Comparison of ENCODE assay signal across 1 cellular context in genomic region chr1:114352797-114353196, GRCh38.
TF ChIP-seq lines count a peak whose summit lies in the region.

No MANE protein-coding gene starts in this region.

TF ChIP-seq in IMR-90, 13 proteins besides CTCF, POLR2A, EP300 and RAD21 (continued from another document):
- TF ChIP-seq RCOR1 (IDR thresholded peaks at IDR 0.05; ENCODE audit: insufficient replicate concordance, low read length) (no peak), BHLHE40 (IDR thresholded peaks at IDR 0.05; ENCODE audit: low read depth, low read length) (no peak), FOS (IDR thresholded peaks at IDR 0.05; ENCODE audit: low read depth, low read length) (no peak), CEBPB (IDR thresholded peaks at IDR 0.05; ENCODE audit: low read depth, low read length) (no peak), MAFK (IDR thresholded peaks at IDR 0.05; ENCODE audit: low read depth, low read length) (no peak), MXI1 (IDR thresholded peaks at IDR 0.05; ENCODE audit: borderline replicate concordance, low read depth, low read length) (no peak), NFE2L2 (IDR thresholded peaks at IDR 0.05; ENCODE audit: low read depth, low read length) (no peak), CHD1 (IDR thresholded peaks at IDR 0.05; ENCODE audit: low read depth, low read length) (no peak), ELK1 (IDR thresholded peaks at IDR 0.05; ENCODE audit: borderline replicate concordance, low read depth, low read length) (no peak)
